ENCODE assay signal across 8 cellular contexts in the genomic region with DNA sequence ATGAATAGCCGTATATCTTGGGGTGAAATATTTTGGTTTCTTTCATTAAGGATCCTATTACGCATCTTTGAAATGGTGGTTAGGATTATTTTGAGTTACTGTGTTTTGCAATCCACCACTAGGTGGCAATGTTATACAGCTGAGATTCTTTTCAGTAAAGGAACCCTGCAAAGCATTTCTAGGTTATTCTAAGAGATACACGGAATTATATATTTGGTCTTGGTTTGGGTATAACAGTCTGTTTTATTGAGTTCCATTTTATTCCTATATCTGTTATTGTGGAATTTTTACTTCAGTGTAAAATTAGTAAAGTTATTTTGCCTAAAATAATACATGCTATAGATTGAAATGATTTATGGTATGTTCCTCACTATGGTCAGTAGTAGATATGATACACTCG.
DNase-seq lines count a peak whose midpoint lies in the region; ATAC-seq, FAIRE-seq and TF ChIP-seq lines count a peak whose summit lies in the region.

No MANE protein-coding gene starts in this region.

- H4K20me1 ChIP-seq in hepatocyte (ENCODE audit: insufficient read depth, poor library complexity, severe bottlenecking): no peaks in the 10 kb centered on the region

- no peak overlapping the region for H3K27ac Mint-ChIP-seq in activated B cell treated with CpG ODN at 0.5 μM for 24 hours
- H3K27ac Mint-ChIP-seq in stimulated activated naive B cell treated with anti-CD40 and anti-IgM and Interleukin-4, amounts not matched to agents 10 μg/mL and 1 μg/mL and 100 μg/mL, for 72 hours: no peak overlapping the region

- no peaks in the 10 kb centered on the region for H3K4me1 ChIP-seq in hepatocyte (ENCODE audit: insufficient read depth)

- POLR2A ChIA-PET in activated B cell treated with CpG ODN at 0.5 μM for 24 hours (lab: Charles Lee): interaction anchor here (0.5 kb wide), 1 partner anchor 1383 kb away, joined by 7 read pairs; no protein-coding TSS in a partner anchor

- CTCF ChIA-PET in activated B cell treated with CpG ODN at 0.5 μM for 24 hours (lab: Charles Lee): interaction anchor here (0.6 to 1.5 kb wide), 3 partner anchors 1381 to 1386 kb away, joined by 3 to 6 read pairs (median 5); no protein-coding TSS in a partner anchor

- no peaks in the 10 kb centered on the region for H3K79me2 ChIP-seq in hepatocyte

- H3K27me3 Mint-ChIP-seq in activated B cell treated with CpG ODN at 0.5 μM for 24 hours: peaks cover 17% of the 10 kb centered on the region
- H3K27me3 Mint-ChIP-seq in stimulated activated naive B cell treated with anti-CD40 and anti-IgM and Interleukin-4, amounts not matched to agents 10 μg/mL and 1 μg/mL and 100 μg/mL, for 72 hours: peaks cover 22 to 23% of the 10 kb centered on the region in 2 donors

- intact Hi-C loops in activated B cell treated with CpG ODN at 0.5 μM for 24 hours (cut with micrococcal nuclease): loop anchor here (1.0 to 5.0 kb wide), 3 partner anchors 1253 to 1796 kb away; no protein-coding TSS in a partner anchor

- H3K36me3 Mint-ChIP-seq in activated B cell treated with CpG ODN at 0.5 μM for 24 hours (ENCODE audit: low read depth): no peaks in the 10 kb centered on the region
- H3K36me3 Mint-ChIP-seq in stimulated activated naive B cell treated with anti-CD40 and anti-IgM and Interleukin-4, amounts not matched to agents 10 μg/mL and 1 μg/mL and 100 μg/mL, for 72 hours: no peaks in the 10 kb centered on the region

- no peaks in the 10 kb centered on the region for H3K9me3 ChIP-seq in hepatocyte (ENCODE audit: low read depth)

- H3K4me2 ChIP-seq in hepatocyte: no peak overlapping the region

- H3K36me3 ChIP-seq in hepatocyte (replicated peaks; ENCODE audit: insufficient read depth, low read depth): no peaks in the 10 kb centered on the region

- TF ChIP-seq CTCF in activated B cell treated with CpG ODN at 0.5 μM for 24 hours (IDR thresholded peaks at IDR 0.05) (peak; percentile 66), hepatocyte (IDR thresholded peaks at IDR 0.05; ENCODE audit: poor library complexity) (peak; percentile 91)

- 25% methylated on average over 4 of the region's 4 CpGs for WGBS in hepatocyte (ENCODE audit: low lambda C conversion rate, missing lambda C conversion rate)

- H3K9me2 ChIP-seq in hepatocyte (replicated peaks; ENCODE audit: insufficient read depth): no peaks in the 10 kb centered on the region

- TF ChIP-seq POLR2A in GM12892 (IDR thresholded peaks at IDR 0.05; ENCODE audit: low read depth, low read length): no peak

- H3K4me1 Mint-ChIP-seq in activated B cell treated with CpG ODN at 0.5 μM for 24 hours: no peaks in the 10 kb centered on the region
- H3K4me1 Mint-ChIP-seq in stimulated activated naive B cell treated with anti-CD40 and anti-IgM and Interleukin-4, amounts not matched to agents 10 μg/mL and 1 μg/mL and 100 μg/mL, for 72 hours: no peaks in the 10 kb centered on the region

- no peak overlapping the region for H3K27ac ChIP-seq in hepatocyte

- H2AFZ ChIP-seq in hepatocyte: no peak overlapping the region

- no peak overlapping the region for H3K4me3 ChIP-seq in hepatocyte

- H3K27me3 ChIP-seq in hepatocyte: no peaks in the 10 kb centered on the region

- FAIRE-seq in GM12892 (lab: Jason Lieb, UNC): peak; percentile 79

- peak; percentile 79 for ATAC-seq in HG02798 (IDR thresholded peaks at IDR 0.05; ENCODE audit: poor library complexity, unreplicated experiment)
- peak; percentile 40 for ATAC-seq in activated B cell treated with CpG ODN at 0.5 μM for 24 hours (ENCODE audit: low read depth)
- peak; percentile 61 to 66 for ATAC-seq in stimulated activated naive B cell treated with anti-CD40 and anti-IgM and Interleukin-4, amounts not matched to agents 10 μg/mL and 1 μg/mL and 100 μg/mL, for 72 hours (replicated peaks)
- no peak for ATAC-seq in HG03039 (IDR thresholded peaks at IDR 0.05; ENCODE audit: unreplicated experiment)

- H3K9me3 Mint-ChIP-seq in activated B cell treated with CpG ODN at 0.5 μM for 24 hours: no peaks in the 10 kb centered on the region
- no peaks in the 10 kb centered on the region for H3K9me3 Mint-ChIP-seq in stimulated activated naive B cell treated with anti-CD40 and anti-IgM and Interleukin-4, amounts not matched to agents 10 μg/mL and 1 μg/mL and 100 μg/mL, for 72 hours

- no peak overlapping the region for H3K4me3 Mint-ChIP-seq in activated B cell treated with CpG ODN at 0.5 μM for 24 hours
- no peak overlapping the region for H3K4me3 Mint-ChIP-seq in stimulated activated naive B cell treated with anti-CD40 and anti-IgM and Interleukin-4, amounts not matched to agents 10 μg/mL and 1 μg/mL and 100 μg/mL, for 72 hours

- peak; percentile 43 to 44 for DNase-seq in AML-193 (lab: John Stamatoyannopoulos, UW)
- DNase-seq in GM12892 (ENCODE audit: insufficient read length): peak; percentile 15
- DNase-seq in NCI-H2107 (lab: John Stamatoyannopoulos, UW): peak; percentile 28
- DNase-seq in activated B cell treated with CpG ODN at 0.5 μM for 24 hours: no peak
- DNase-seq in hepatocyte (ENCODE audit: low spot score): peak; percentile 75
- no peak for DNase-seq in stimulated activated naive B cell treated with anti-CD40 and anti-IgM and Interleukin-4, amounts not matched to agents 10 μg/mL and 1 μg/mL and 100 μg/mL, for 72 hours

Comparison
In these comparisons a context has a peak if more than half of its experiments do, and no peak if none do; other contexts are left out.
1. DNase-seq: peak in AML-193 (2 of 2), GM12892 (single experiment), NCI-H2107 (single experiment) and hepatocyte (single experiment); none in activated B cell treated with CpG ODN at 0.5 μM for 24 hours (single experiment) and stimulated activated naive B cell treated with anti-CD40 and anti-IgM and Interleukin-4, amounts not matched to agents 10 μg/mL and 1 μg/mL and 100 μg/mL, for 72 hours (single experiment).